Comparison of ENCODE assay signal across 15 cellular contexts in the genomic region with DNA sequence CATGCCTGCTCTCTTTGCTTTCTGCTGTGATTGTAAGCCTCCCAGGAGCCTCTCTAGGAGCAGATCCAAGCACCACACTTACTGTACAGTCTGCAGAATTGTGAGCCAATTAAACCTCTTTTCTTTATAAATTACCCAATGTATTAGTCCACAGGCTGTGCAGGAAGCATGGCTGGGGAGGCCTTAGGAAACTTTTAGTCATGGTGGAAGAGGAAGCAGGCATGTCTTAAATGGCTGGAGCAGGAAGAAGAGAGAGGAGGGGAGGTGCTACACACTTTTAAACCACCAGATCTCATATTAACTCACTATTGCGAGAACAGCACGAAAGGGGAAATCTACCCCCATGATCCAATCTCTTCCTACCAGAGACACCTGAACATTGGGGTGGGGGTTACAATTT.
DNase-seq lines count a peak whose midpoint lies in the region; ATAC-seq and TF ChIP-seq lines count a peak whose summit lies in the region.
"Had no signal": no experiment of that assay in that cellular context is flagged by ENCODE, and none has a peak within 500 bp of the region (broad histone marks: within the 10 kb centered on the region; RNA-seq: fewer than 3 reads in every experiment).

No MANE protein-coding gene starts in this region.

- in situ Hi-C loops in G401 (cut with HindIII; ENCODE audit: low sequenced_read_pairs) = no loop called here

- no peaks in the 10 kb centered on the region for H3K4me1 ChIP-seq in SJCRH30
- H3K4me1 ChIP-seq: BLaER1 had no signal

- DNase-seq in AML-193 (lab: John Stamatoyannopoulos, UW) = peak; percentile 35 to 39
- peak; percentile 73 to 79 for DNase-seq in HL-60 (ENCODE audit: low read depth in 1 of 2, low spot score in 1 of 2)
- DNase-seq in NOMO-1 treated with dmso at 0.1 percent for 144 hours (lab: John Stamatoyannopoulos, UW; ENCODE audit: unreplicated experiment) = peak; percentile 28
- peak; percentile 2 for DNase-seq in dermis blood vessel endothelial cell
- no peak for DNase-seq in G401 (ENCODE audit: low spot score)
- no peak for DNase-seq in SJCRH30
- no peak for DNase-seq in Right ventricle myocardium superior
- DNase-seq: NCI-H1417, NCI-H1930, NCI-H446, NCI-H69 had no signal

- TF ChIP-seq CTCF in HL-60 (IDR thresholded peaks at IDR 0.05; ENCODE audit: insufficient read depth, low read length) = no peak

- intact Hi-C loops in Right ventricle myocardium superior (cut with DNase I) = no loop called here

- no peaks in the 10 kb centered on the region for H3K27me3 ChIP-seq in HL-60 (ENCODE audit: insufficient read depth, poor library complexity, severe bottlenecking)
- no peaks in the 10 kb centered on the region for H3K27me3 ChIP-seq in SJCRH30
- H3K27me3 ChIP-seq: BLaER1 had no signal

- H3K36me3 ChIP-seq in SJCRH30 = 0 out of 2 replicates have a peak, but pooled peaks cover 3% of the 10 kb centered on the region

- H3K4me3 ChIP-seq in HL-60 (replicated peaks; ENCODE audit: insufficient read depth, low read length) (no peak overlapping the region), SJCRH30 (no peak overlapping the region)
- H3K4me3 ChIP-seq: BLaER1 had no signal

- H3K9me3 ChIP-seq in SJCRH30 (replicated peaks) = peaks cover 7% of the 10 kb centered on the region

- H3K27ac ChIP-seq in HL-60 (replicated peaks) (peak overlapping the region; percentile 62), SJCRH30 (no peak overlapping the region)
- H3K27ac ChIP-seq: BLaER1, KMS-11 had no signal

- ATAC-seq in GM19463 (IDR thresholded peaks at IDR 0.05; ENCODE audit: unreplicated experiment) (no peak), Right ventricle myocardium superior (ENCODE audit: poor library complexity) (no peak)
- ATAC-seq: HepG2 had no signal

Comparison
In these comparisons a context has a peak if more than half of its experiments do, and no peak if none do; other contexts are left out.
1. DNase-seq: peak in AML-193 (2 of 2), HL-60 (2 of 2), NOMO-1 treated with dmso at 0.1 percent for 144 hours (single experiment) and dermis blood vessel endothelial cell (single experiment); none in G401 (single experiment), SJCRH30 (0 of 2) and Right ventricle myocardium superior (single experiment).